Comparison of ENCODE assay signal across 8 cellular contexts in the genomic region with DNA sequence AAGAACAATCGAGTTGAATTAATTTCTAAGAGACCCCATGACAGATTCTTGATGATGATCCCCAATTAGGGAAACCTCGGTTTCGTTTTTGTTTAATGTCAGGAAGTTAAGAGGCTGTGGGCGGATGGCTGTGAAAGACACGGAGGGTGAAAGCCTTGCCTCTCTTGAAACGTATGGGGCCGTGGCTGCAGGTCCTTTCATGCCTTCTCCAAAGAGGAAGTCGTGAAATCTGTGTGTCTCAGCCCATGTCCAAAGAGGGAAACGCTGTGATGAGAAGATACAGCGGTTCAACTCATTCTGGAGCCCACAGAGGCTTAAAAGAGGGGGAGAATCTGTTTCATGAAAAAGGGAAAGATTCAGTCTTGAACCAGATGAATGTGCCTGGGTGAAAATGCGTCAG. TPM values are rescaled to one million over a fixed set of nuclear protein-coding genes. Genes with fewer than 3 reads are reported as not detected.
A peak's percentile ranks its signal among the peaks of the same experiment; 100 is the strongest.
DNase-seq lines count a peak whose midpoint lies in the region; ATAC-seq lines count a peak whose summit lies in the region.

No MANE protein-coding gene starts in this region.

- no peaks in the 10 kb centered on the region for H3K9me3 Mint-ChIP-seq in activated naive CD8-positive, alpha-beta T cell treated with anti-CD3 and anti-CD28 coated beads, Interleukin-2, amount 10 ng/mL, durations not matched to agents 7 days and 5 days

- peaks cover 48% of the 10 kb centered on the region for H3K4me1 Mint-ChIP-seq in activated naive CD8-positive, alpha-beta T cell treated with anti-CD3 and anti-CD28 coated beads, Interleukin-2, amount 10 ng/mL, durations not matched to agents 7 days and 5 days

- H3K27ac Mint-ChIP-seq in activated naive CD8-positive, alpha-beta T cell treated with anti-CD3 and anti-CD28 coated beads, Interleukin-2, amount 10 ng/mL, durations not matched to agents 7 days and 5 days: peak overlapping the region; percentile 95

- DNase-seq in SIG-M5 treated with dmso at 0.1 percent for 504 hours (lab: John Stamatoyannopoulos, UW; ENCODE audit: unreplicated experiment) (peak; percentile 7), SIG-M5 (lab: John Stamatoyannopoulos, UW) (no peak), OCI-M1 (lab: John Stamatoyannopoulos, UW) (peak; percentile 4), amniotic stem cell (lab: John Stamatoyannopoulos, UW) (no peak), NK-92 (lab: John Stamatoyannopoulos, UW; ENCODE audit: unreplicated experiment) (no peak)
- DNase-seq in activated naive CD8-positive, alpha-beta T cell treated with anti-CD3 and anti-CD28 coated beads, Interleukin-2, amount 10 ng/mL, durations not matched to agents 7 days and 5 days: no peak
- peak; percentile 64 for DNase-seq in stimulated activated CD8-positive, alpha-beta memory T cell treated with anti-CD3 and anti-CD28 coated beads, Interleukin-4, amount 100 ng/mL, for 48 hours

- peak overlapping the region; percentile 81 for H3K4me3 Mint-ChIP-seq in activated naive CD8-positive, alpha-beta T cell treated with anti-CD3 and anti-CD28 coated beads, Interleukin-2, amount 10 ng/mL, durations not matched to agents 7 days and 5 days

- peaks cover 7% of the 10 kb centered on the region for H3K36me3 Mint-ChIP-seq in activated naive CD8-positive, alpha-beta T cell treated with anti-CD3 and anti-CD28 coated beads, Interleukin-2, amount 10 ng/mL, durations not matched to agents 7 days and 5 days

- ATAC-seq in activated naive CD8-positive, alpha-beta T cell treated with anti-CD3 and anti-CD28 coated beads, Interleukin-2, amount 10 ng/mL, durations not matched to agents 7 days and 5 days (ENCODE audit: low read depth): peak; percentile 46
- no peak for ATAC-seq in GM18870 (IDR thresholded peaks at IDR 0.05; ENCODE audit: unreplicated experiment)

- POLR2A ChIA-PET in activated naive CD8-positive, alpha-beta T cell treated with anti-CD3 and anti-CD28 coated beads, Interleukin-2, amount 10 ng/mL, durations not matched to agents 7 days and 5 days (lab: Charles Lee): interaction anchor here (1.3 to 6.8 kb wide), 4 partner anchors 8 to 59 kb away, joined by 3 to 59 read pairs (median 10); no protein-coding TSS in a partner anchor

- no peaks in the 10 kb centered on the region for H3K27me3 Mint-ChIP-seq in activated naive CD8-positive, alpha-beta T cell treated with anti-CD3 and anti-CD28 coated beads, Interleukin-2, amount 10 ng/mL, durations not matched to agents 7 days and 5 days

RNA-seq across cellular contexts. Expression of a gene that starts 51.4 kb away (rescaled TPM):
- total RNA-seq in activated naive CD8-positive, alpha-beta T cell treated with anti-CD3 and anti-CD28 coated beads, Interleukin-2, amount 10 ng/mL, durations not matched to agents 7 days and 5 days: 100 to 1,000 TPM; 140 to 151 TPM

Comparison
In these comparisons a context has a peak if more than half of its experiments do, and no peak if none do; other contexts are left out.
1. DNase-seq: peak in SIG-M5 treated with dmso at 0.1 percent for 504 hours (single experiment), OCI-M1 (single experiment) and stimulated activated CD8-positive, alpha-beta memory T cell treated with anti-CD3 and anti-CD28 coated beads, Interleukin-4, amount 100 ng/mL, for 48 hours (single experiment); none in SIG-M5 (single experiment), activated naive CD8-positive, alpha-beta T cell treated with anti-CD3 and anti-CD28 coated beads, Interleukin-2, amount 10 ng/mL, durations not matched to agents 7 days and 5 days (single experiment), amniotic stem cell (single experiment) and NK-92 (single experiment).